ENCODE assay signal across 9 cellular contexts in the genomic region with DNA sequence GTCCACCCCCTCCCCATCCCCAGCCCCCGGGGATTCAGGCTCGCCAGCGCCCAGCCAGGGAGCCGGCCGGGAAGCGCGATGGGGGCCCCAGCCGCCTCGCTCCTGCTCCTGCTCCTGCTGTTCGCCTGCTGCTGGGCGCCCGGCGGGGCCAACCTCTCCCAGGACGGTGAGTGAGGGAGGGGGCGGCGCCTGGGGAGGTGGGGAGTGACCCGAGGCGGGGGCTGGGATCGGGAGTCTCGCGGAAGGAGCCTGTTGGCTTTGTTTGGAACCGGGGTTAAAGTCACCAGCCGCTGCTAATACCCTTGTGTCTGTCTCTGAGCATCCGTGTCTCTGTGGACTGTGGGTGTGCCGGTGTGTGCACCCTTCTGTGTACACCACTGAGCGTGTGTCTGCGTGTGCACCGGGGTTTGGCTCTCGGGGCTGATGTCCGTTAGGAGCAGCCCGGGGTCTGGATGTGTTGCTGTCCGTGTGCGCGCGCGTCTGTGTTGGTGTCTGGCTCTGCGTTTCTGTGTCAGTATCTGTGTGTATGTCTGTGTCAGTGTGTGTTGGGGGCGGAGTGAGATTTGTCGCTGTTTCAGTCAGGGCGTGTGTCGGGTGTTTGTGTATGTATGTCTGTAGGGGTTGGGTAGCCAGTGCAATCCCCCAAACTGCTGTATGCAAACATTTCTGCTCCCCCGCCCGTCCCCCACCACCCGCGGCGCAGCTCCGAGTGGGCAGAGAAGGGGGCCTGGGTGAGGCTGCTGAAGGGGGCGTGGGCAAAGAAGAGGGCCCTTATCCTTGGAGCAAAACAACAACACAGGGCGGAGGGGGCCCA. TPM values are rescaled to one million over a fixed set of nuclear protein-coding genes. Genes with fewer than 3 reads are reported as not detected.
DNase-seq lines count a peak whose midpoint lies in the region; ATAC-seq and TF ChIP-seq lines count a peak whose summit lies in the region.
"Had no signal": no experiment of that assay in that cellular context is flagged by ENCODE, and none has a peak within 500 bp of the region (broad histone marks: within the 10 kb centered on the region; RNA-seq: fewer than 3 reads in every experiment).

No MANE protein-coding gene starts in this region.

- 1 to 3% (median 2%) methylated on average over 26 to 49 of the region's 49 CpGs for WGBS in spleen, 5 donors

- CTCF ChIA-PET in HEK293 (lab: Yijun Ruan, JAX) = interaction anchor here (0.5 kb wide), 1 partner anchor 557 kb away, joined by 4 read pairs; no protein-coding TSS in a partner anchor

- H3K9me3 ChIP-seq in HEK293 (ENCODE audit: control insufficient read depth, insufficient read depth, low read depth, low read length) (no peaks in the 10 kb centered on the region), iPS-18a (ENCODE audit: control insufficient read depth, low read depth, low read length) (no peaks in the 10 kb centered on the region), spleen (no peaks in the 10 kb centered on the region)

- H3K9me3 Mint-ChIP-seq in activated T-helper 2 cell treated with anti-CD3 and anti-CD28 coated beads, Interferon-gamma antibody, Interleukin-2, Interleukin-4, amounts not matched to agents 10 μg/mL and 5 μg/mL and 100 μg/mL, durations not matched to agents 14 hours and 24 hours and 36 hours = no peaks in the 10 kb centered on the region

- no peak overlapping the region for H3K27ac ChIP-seq in HEK293 (ENCODE audit: extremely low read depth, low read depth, low read length)
- H3K27ac ChIP-seq in angular gyrus (ENCODE audit: low read depth, low read length) = peak overlapping the region; percentile 53
- no peak overlapping the region for H3K27ac ChIP-seq in iPS-18a (ENCODE audit: low read length)
- H3K27ac ChIP-seq in spleen = no peak overlapping the region

- no peak overlapping the region for H3K4me3 Mint-ChIP-seq in activated T-helper 2 cell treated with anti-CD3 and anti-CD28 coated beads, Interferon-gamma antibody, Interleukin-2, Interleukin-4, amounts not matched to agents 10 μg/mL and 5 μg/mL and 100 μg/mL, durations not matched to agents 14 hours and 24 hours and 36 hours (ENCODE audit: low read depth)

- no peaks in the 10 kb centered on the region for H3K27me3 ChIP-seq in iPS-18a (ENCODE audit: control insufficient read depth, insufficient read depth, low read length)
- H3K27me3 ChIP-seq in spleen (replicated peaks in 1 of 7) = peaks cover 0 to 92% (median 36%) of the 10 kb centered on the region in 7 donors

- no peak for TF ChIP-seq CTCF in HEK293 (tag by site-specific recombination; IDR thresholded peaks at IDR 0.05)
- no peak for TF ChIP-seq CTCF in spleen (IDR thresholded peaks at IDR 0.05 in 8 of 11, conservative IDR thresholded peaks at IDR 0.05 in 3 of 11)

- ATAC-seq in left lobe of liver = no peak

- H3K36me3 ChIP-seq in HEK293 (ENCODE audit: control insufficient read depth in 2 of 2, insufficient read depth in 1 of 2, low read length in 2 of 2) (no peaks in the 10 kb centered on the region), iPS-18a (ENCODE audit: control insufficient read depth, low read depth, low read length) (no peaks in the 10 kb centered on the region), spleen (no peaks in the 10 kb centered on the region)

- H3K4me3 ChIP-seq in HEK293 (ENCODE audit: low read depth, low read length) (peak overlapping the region; percentile 2), iPS-18a (ENCODE audit: low read length) (peak overlapping the region; percentile 90), spleen (peak overlapping the region in 7 of 8 donors; percentile 10 to 63 (median 28))

- DNase-seq in spleen (peak; percentile 73), left lobe of liver (ENCODE audit: low spot score) (no peak)
- DNase-seq in activated effector memory CD4-positive, alpha-beta T cell treated with anti-CD3 and anti-CD28 coated beads, Interleukin-2, amount 50 U/mL, for 16 hours = no peak
- DNase-seq in activated T-helper 2 cell treated with anti-CD3 and anti-CD28 coated beads, Interferon-gamma antibody, Interleukin-2, Interleukin-4, amounts not matched to agents 10 μg/mL and 5 μg/mL and 100 μg/mL, durations not matched to agents 14 hours and 24 hours and 36 hours (ENCODE audit: low spot score) = no peak
- DNase-seq in activated naive CD4-positive, alpha-beta T cell (lab: John Stamatoyannopoulos, UW) = no peak
- DNase-seq: stimulated activated CD4-positive, alpha-beta T cell treated with anti-CD3 and anti-CD28 coated beads, Interleukin-12 subunit alpha, Interleukin-12 subunit beta, amount 100 ng/mL, for 4 hours had no signal

- no peaks in the 10 kb centered on the region for H3K36me3 Mint-ChIP-seq in activated T-helper 2 cell treated with anti-CD3 and anti-CD28 coated beads, Interferon-gamma antibody, Interleukin-2, Interleukin-4, amounts not matched to agents 10 μg/mL and 5 μg/mL and 100 μg/mL, durations not matched to agents 14 hours and 24 hours and 36 hours (ENCODE audit: low read depth)

- H3K4me1 Mint-ChIP-seq in activated T-helper 2 cell treated with anti-CD3 and anti-CD28 coated beads, Interferon-gamma antibody, Interleukin-2, Interleukin-4, amounts not matched to agents 10 μg/mL and 5 μg/mL and 100 μg/mL, durations not matched to agents 14 hours and 24 hours and 36 hours (ENCODE audit: low read depth) = peaks cover 2% of the 10 kb centered on the region

- POLR2A ChIA-PET in HEK293 (lab: Yijun Ruan, JAX) = no interaction called here

- no peak for TF ChIP-seq POLR2A in spleen (IDR thresholded peaks at IDR 0.05)

- intact Hi-C loops in spleen (cut with DNase I; ENCODE audit: low total_unique reads) = no loop called here
- intact Hi-C loops in activated T-helper 2 cell treated with anti-CD3 and anti-CD28 coated beads, Interferon-gamma antibody, Interleukin-2, Interleukin-4, amounts not matched to agents 10 μg/mL and 5 μg/mL and 100 μg/mL, durations not matched to agents 14 hours and 24 hours and 36 hours (cut with micrococcal nuclease) = no loop called here

- H3K4me1 ChIP-seq in HEK293 (ENCODE audit: control insufficient read depth, insufficient read depth, low read length) (no peaks in the 10 kb centered on the region), iPS-18a (ENCODE audit: control insufficient read depth, low read depth, low read length) (peaks cover 5% of the 10 kb centered on the region), spleen (peaks cover 0 to 25% (median 12%) of the 10 kb centered on the region in 6 donors)

- H3K9ac ChIP-seq in iPS-18a (ENCODE audit: low read length) = peak overlapping the region; percentile 23

- peaks cover 53% of the 10 kb centered on the region for H3K27me3 Mint-ChIP-seq in activated T-helper 2 cell treated with anti-CD3 and anti-CD28 coated beads, Interferon-gamma antibody, Interleukin-2, Interleukin-4, amounts not matched to agents 10 μg/mL and 5 μg/mL and 100 μg/mL, durations not matched to agents 14 hours and 24 hours and 36 hours (ENCODE audit: low read depth)

- no peak overlapping the region for H3K27ac Mint-ChIP-seq in activated T-helper 2 cell treated with anti-CD3 and anti-CD28 coated beads, Interferon-gamma antibody, Interleukin-2, Interleukin-4, amounts not matched to agents 10 μg/mL and 5 μg/mL and 100 μg/mL, durations not matched to agents 14 hours and 24 hours and 36 hours

TF ChIP-seq in HEK293, 187 proteins besides CTCF, POLR2A, EP300 and RAD21:
- TF ChIP-seq, protein P1, sequence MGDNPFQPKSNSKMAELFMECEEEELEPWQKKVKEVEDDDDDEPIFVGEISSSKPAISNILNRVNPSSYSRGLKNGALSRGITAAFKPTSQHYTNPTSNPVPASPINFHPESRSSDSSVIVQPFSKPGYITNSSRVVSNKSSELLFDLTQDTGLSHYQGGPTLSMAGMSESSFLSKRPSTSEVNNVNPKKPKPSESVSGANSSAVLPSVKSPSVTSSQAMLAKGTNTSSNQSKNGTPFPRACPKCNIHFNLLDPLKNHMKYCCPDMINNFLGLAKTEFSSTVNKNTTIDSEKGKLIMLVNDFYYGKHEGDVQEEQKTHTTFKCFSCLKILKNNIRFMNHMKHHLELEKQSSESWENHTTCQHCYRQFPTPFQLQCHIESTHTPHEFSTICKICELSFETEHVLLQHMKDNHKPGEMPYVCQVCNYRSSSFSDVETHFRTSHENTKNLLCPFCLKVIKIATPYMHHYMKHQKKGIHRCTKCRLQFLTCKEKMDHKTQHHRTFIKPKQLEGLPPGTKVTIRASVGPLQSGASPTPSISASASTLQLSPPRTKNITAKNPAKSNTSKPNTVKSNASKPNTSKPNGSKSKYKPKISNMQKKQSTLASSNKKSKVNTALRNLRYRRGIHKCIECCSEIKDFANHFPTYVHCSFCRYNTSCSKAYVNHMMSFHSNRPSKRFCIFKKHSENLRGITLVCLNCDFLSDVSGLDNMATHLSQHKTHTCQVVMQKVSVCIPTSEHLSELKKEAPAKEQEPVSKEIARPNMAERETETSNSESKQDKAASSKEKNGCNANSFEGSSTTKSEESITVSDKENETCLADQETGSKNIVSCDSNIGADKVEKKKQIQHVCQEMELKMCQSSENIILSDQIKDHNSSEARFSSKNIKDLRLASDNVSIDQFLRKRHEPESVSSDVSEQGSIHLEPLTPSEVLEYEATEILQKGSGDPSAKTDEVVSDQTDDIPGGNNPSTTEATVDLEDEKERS (tag by site-specific recombination; IDR thresholded peaks at IDR 0.05) = no peak
- TF ChIP-seq ZIC2 (tag by site-specific recombination; IDR thresholded peaks at IDR 0.05) = peak; percentile 53

RNA-seq across cellular contexts. Expression of a gene that starts 0.5 kb away (rescaled TPM):
- 1 to 10 TPM in 6 of 7 donors, under 1 TPM in 1; 0.92 to 6.8 (median 4.0) TPM for total RNA-seq in spleen
- polyA plus RNA-seq in spleen = 1 to 10 TPM; 4.1 to 6.3 (median 4.5) TPM
- total RNA-seq in activated T-helper 2 cell treated with anti-CD3 and anti-CD28 coated beads, Interferon-gamma antibody, Interleukin-2, Interleukin-4, amounts not matched to agents 10 μg/mL and 5 μg/mL and 100 μg/mL, durations not matched to agents 14 hours and 24 hours and 36 hours = not detected in 2 replicates
- 0.20 TPM for total RNA-seq in left lobe of liver

RNA-seq across cellular contexts. Expression of a gene that starts 32.8 kb away (rescaled TPM):
- total RNA-seq in spleen = 100 to 1,000 TPM in 5 of 7 donors, 10 to 100 TPM in 2; 76.0 to 141 (median 111) TPM
- polyA plus RNA-seq in spleen = 10 to 100 TPM; 17.6 to 68.3 (median 41.1) TPM
- total RNA-seq in activated T-helper 2 cell treated with anti-CD3 and anti-CD28 coated beads, Interferon-gamma antibody, Interleukin-2, Interleukin-4, amounts not matched to agents 10 μg/mL and 5 μg/mL and 100 μg/mL, durations not matched to agents 14 hours and 24 hours and 36 hours = not detected in 2 replicates
- 0.43 TPM for total RNA-seq in left lobe of liver

Comparison
In these comparisons a context has a peak if more than half of its experiments do, and no peak if none do; other contexts are left out.
1. H3K4me3 ChIP-seq: peak in every context shown above with its lines; median percentile 90 in iPS-18a; 28 in spleen; 2 in HEK293.
2. RNA of a gene that starts 32.8 kb away (total RNA-seq): 76.0 to 141 TPM in spleen; 0.43 TPM in left lobe of liver (single experiment) and not detected in activated T-helper 2 cell treated with anti-CD3 and anti-CD28 coated beads, Interferon-gamma antibody, Interleukin-2, Interleukin-4, amounts not matched to agents 10 μg/mL and 5 μg/mL and 100 μg/mL, durations not matched to agents 14 hours and 24 hours and 36 hours; every median in the first group is over 10 times any median in the second.